Comparison of ENCODE assay signal across 8 cellular contexts in genomic region chr2:137910641-137911040, GRCh38. TPM values are rescaled to one million over a fixed set of nuclear protein-coding genes. Genes with fewer than 3 reads are reported as not detected.
DNase-seq lines count a peak whose midpoint lies in the region; ATAC-seq, FAIRE-seq and TF ChIP-seq lines count a peak whose summit lies in the region.

No MANE protein-coding gene starts in this region.

- FAIRE-seq in H54 (lab: Jason Lieb, UNC), result peak; percentile 48

- H3K4me3 ChIP-seq in WI38 (ENCODE audit: low read depth, low read length) (no peak overlapping the region), sigmoid colon (no peak overlapping the region)

- TF ChIP-seq CTCF in WI38 (IDR thresholded peaks at IDR 0.05; ENCODE audit: low read depth, low read length), result peak; percentile 25; the same call in 1 of the 2 replicates
- peak in 2 of 4 experiments; percentile 42 to 59 for TF ChIP-seq CTCF in sigmoid colon (IDR thresholded peaks at IDR 0.05)

- H3K4me1 ChIP-seq in sigmoid colon, result no peaks in the 10 kb centered on the region

- intact Hi-C loops in sigmoid colon (cut with DNase I), result loop anchor here (2.0 to 5.0 kb wide), 3 partner anchors 462 to 916 kb away; no protein-coding TSS in a partner anchor

- peak; percentile 42 for DNase-seq in ACHN
- DNase-seq in H54 (ENCODE audit: insufficient read length, low spot score), result no peak
- peak; percentile 36 for DNase-seq in left kidney (ENCODE audit: low read depth, low spot score)
- DNase-seq in stimulated activated naive CD4-positive, alpha-beta T cell treated with Interleukin-2 at 50 U/mL for 16 hours (lab: John Stamatoyannopoulos, UW), result no peak
- no peak for DNase-seq in sigmoid colon

- WGBS in sigmoid colon, 2 donors, result 9 to 43% methylated on average over 4 of the region's 4 CpGs

- in situ Hi-C loops in ACHN (cut with HindIII; ENCODE audit: low pct_ligation_motif_present, low pct_unique_long_range_greater_than_20kb, low sequenced_read_pairs), result no loop called here

- no peaks in the 10 kb centered on the region for H3K27me3 ChIP-seq in sigmoid colon

- TF ChIP-seq POLR2A in H54 (IDR thresholded peaks at IDR 0.05; ENCODE audit: low read depth, low read length) (no peak), sigmoid colon (IDR thresholded peaks at IDR 0.05) (no peak)

- no peaks in the 10 kb centered on the region for H3K36me3 ChIP-seq in sigmoid colon

- H3K9me3 ChIP-seq in sigmoid colon, result no peaks in the 10 kb centered on the region

- ATAC-seq in HG03342 (IDR thresholded peaks at IDR 0.05; ENCODE audit: unreplicated experiment), result no peak
- ATAC-seq in GM19463 (IDR thresholded peaks at IDR 0.05; ENCODE audit: unreplicated experiment), result no peak

- H3K27ac ChIP-seq in sigmoid colon, result no peak overlapping the region

- no peak for TF ChIP-seq EP300 in sigmoid colon (IDR thresholded peaks at IDR 0.05)

RNA-seq across cellular contexts. Expression of gene HNMT, which starts 53.6 kb away (rescaled TPM):
- total RNA-seq in sigmoid colon, result 10 to 100 TPM; 29.9 to 62.4 (median 50.2) TPM
- 100 to 1,000 TPM in 2 of 3 donors, 10 to 100 TPM in 1; 47.6 to 124 (median 118) TPM for polyA plus RNA-seq in sigmoid colon

Comparison
In these comparisons a context has a peak if more than half of its experiments do, and no peak if none do; other contexts are left out.
1. DNase-seq: peak in ACHN (single experiment) and left kidney (single experiment); none in H54 (single experiment), stimulated activated naive CD4-positive, alpha-beta T cell treated with Interleukin-2 at 50 U/mL for 16 hours (single experiment) and sigmoid colon (single experiment).